17 cellular contexts compared by ENCODE assay signal in the genomic region with DNA sequence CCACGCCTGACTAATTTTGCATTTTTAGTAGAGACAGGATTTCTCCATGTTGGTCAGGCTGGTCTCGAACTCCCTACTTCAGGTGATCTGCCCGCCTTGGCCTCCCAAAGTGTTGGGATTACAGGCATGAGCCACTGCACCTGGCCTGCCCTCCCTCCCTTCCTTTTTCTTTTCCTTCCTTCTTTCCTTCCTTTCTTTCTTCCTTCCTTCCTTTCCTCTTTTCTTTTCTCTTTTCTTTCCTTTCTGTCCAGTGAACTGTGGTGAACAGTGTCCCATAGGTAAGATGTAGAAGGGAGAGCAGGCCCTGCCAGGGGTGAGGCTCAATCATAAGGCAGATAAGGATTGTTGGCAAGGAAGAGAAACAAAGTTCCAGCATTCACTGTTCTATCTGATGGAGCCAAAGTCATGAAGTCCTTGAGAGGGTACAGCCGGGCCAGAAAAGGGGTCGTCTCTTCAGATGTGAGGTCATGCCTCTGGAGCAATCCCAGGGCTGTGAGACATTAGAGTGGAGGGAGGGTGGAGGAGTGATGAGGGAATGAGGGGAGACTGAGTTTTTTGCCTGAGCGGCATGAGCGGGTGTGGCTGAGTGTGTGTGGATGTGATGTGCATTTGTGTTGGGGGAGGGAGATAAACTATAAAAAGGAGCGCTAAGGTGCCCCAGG. TPM values are rescaled to one million over a fixed set of nuclear protein-coding genes. Genes with fewer than 3 reads are reported as not detected.
"Had no signal": no experiment of that assay in that cellular context is flagged by ENCODE, and none has a peak within 500 bp of the region (broad histone marks: within the 10 kb centered on the region; RNA-seq: fewer than 3 reads in every experiment).

No MANE protein-coding gene starts in this region.

- H3K9me3 ChIP-seq: gastrocnemius medialis had no signal

- H3K36me3 ChIP-seq: gastrocnemius medialis had no signal

- H3K27ac ChIP-seq: gastrocnemius medialis had no signal

- H3K9me3 Mint-ChIP-seq: activated naive CD8-positive, alpha-beta T cell treated with anti-CD3 and anti-CD28 coated beads for 36 hours; stimulated activated memory B cell treated with anti-CD40 and anti-IgM and Interleukin-4, amounts not matched to agents 10 μg/mL and 1 μg/mL and 100 μg/mL, for 72 hours; T-helper 1 cell treated with Interleukin-12 subunit alpha and Interleukin-12 subunit beta and Interleukin-4 antibody, amounts not matched to agents 30 μg/mL and 1 μg/mL, for 36 hours had no signal

- H3K4me3 ChIP-seq: gastrocnemius medialis had no signal

- H3K27ac Mint-ChIP-seq: activated CD8-positive, alpha-beta T cell treated with anti-CD3 and anti-CD28 coated beads, Interleukin-2, amount 10 ng/mL, durations not matched to agents 7 days and 5 days; activated naive CD8-positive, alpha-beta T cell treated with anti-CD3 and anti-CD28 coated beads for 36 hours; stimulated activated memory B cell treated with anti-CD40 and anti-IgM and Interleukin-4, amounts not matched to agents 10 μg/mL and 1 μg/mL and 100 μg/mL, for 72 hours; T-helper 1 cell treated with Interleukin-12 subunit alpha and Interleukin-12 subunit beta and Interleukin-4 antibody, amounts not matched to agents 30 μg/mL and 1 μg/mL, for 36 hours had no signal

- ATAC-seq: activated CD8-positive, alpha-beta T cell treated with anti-CD3 and anti-CD28 coated beads, Interleukin-2, amount 10 ng/mL, durations not matched to agents 7 days and 5 days; gastrocnemius medialis; stimulated activated memory B cell treated with anti-CD40 and anti-IgM and Interleukin-4, amounts not matched to agents 10 μg/mL and 1 μg/mL and 100 μg/mL, for 72 hours had no signal

- FAIRE-seq: islet of Langerhans, urothelium cell line had no signal

- H3K27me3 ChIP-seq: gastrocnemius medialis had no signal

- DNase-seq: activated CD4-positive, alpha-beta T cell treated with anti-CD3 and anti-CD28 coated beads for 4 hours; activated CD8-positive, alpha-beta memory T cell treated with anti-CD3 and anti-CD28 coated beads, Interleukin-2, amount 50 U/mL, for 4 hours; activated CD8-positive, alpha-beta T cell treated with anti-CD3 and anti-CD28 coated beads, Interleukin-2, amount 10 ng/mL, durations not matched to agents 7 days and 5 days; activated gamma-delta T cell; activated naive CD8-positive, alpha-beta T cell treated with anti-CD3 and anti-CD28 coated beads for 36 hours; activated T-cell treated with anti-CD3 and anti-CD28 coated beads, Interleukin-2, amount 50 U/mL, for 48 hours; anterior cingulate cortex; cerebellar nuclear complex; effector memory CD4-positive, alpha-beta T cell; gastrocnemius medialis; mammary epithelial cell; stimulated activated CD4-positive, alpha-beta T cell treated with anti-CD3 and anti-CD28 coated beads, Interleukin-2, amount 100 ng/mL, for 24 hours had no signal

- H3K36me3 Mint-ChIP-seq: activated naive CD8-positive, alpha-beta T cell treated with anti-CD3 and anti-CD28 coated beads for 36 hours had no signal

- H3K4me3 Mint-ChIP-seq: activated CD8-positive, alpha-beta T cell treated with anti-CD3 and anti-CD28 coated beads, Interleukin-2, amount 10 ng/mL, durations not matched to agents 7 days and 5 days; activated naive CD8-positive, alpha-beta T cell treated with anti-CD3 and anti-CD28 coated beads for 36 hours; stimulated activated memory B cell treated with anti-CD40 and anti-IgM and Interleukin-4, amounts not matched to agents 10 μg/mL and 1 μg/mL and 100 μg/mL, for 72 hours; T-helper 1 cell treated with Interleukin-12 subunit alpha and Interleukin-12 subunit beta and Interleukin-4 antibody, amounts not matched to agents 30 μg/mL and 1 μg/mL, for 36 hours had no signal

RNA-seq across cellular contexts. Expression of a gene that starts 15.2 kb away (rescaled TPM):
- total RNA-seq: gastrocnemius medialis, renal cortical epithelial cell had no signal
